29 cellular contexts compared by ENCODE assay signal in the genomic region with DNA sequence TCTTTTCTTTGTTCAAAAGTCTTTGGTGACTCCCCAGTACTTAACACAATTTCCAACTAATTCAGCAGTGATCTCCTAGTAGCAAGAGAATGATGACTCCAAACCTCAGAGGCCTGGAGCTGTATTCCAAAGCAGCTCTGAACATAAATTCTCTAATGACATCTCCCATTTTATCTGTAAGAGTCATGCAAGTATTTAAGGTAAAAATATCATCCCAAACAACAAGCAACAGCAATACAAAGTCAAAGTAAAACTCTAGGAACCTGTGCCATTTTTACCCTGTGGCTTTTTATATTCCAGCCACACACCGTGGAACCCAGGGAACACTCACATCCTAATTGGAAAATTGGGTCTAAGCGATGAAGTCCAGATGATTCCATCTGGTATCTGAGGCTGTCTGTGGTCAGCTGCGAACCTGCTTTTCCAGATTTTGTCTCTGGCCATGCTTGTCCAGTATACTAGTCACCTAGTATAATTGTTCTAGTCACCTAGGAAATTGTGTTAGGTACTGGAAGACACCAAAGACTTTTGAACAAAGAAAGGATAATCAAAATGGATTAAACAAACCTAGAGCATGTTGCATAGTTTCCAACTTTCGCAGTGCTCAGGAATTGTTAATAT.
"Had no signal": no experiment of that assay in that cellular context is flagged by ENCODE, and none has a peak within 500 bp of the region (broad histone marks: within the 10 kb centered on the region; RNA-seq: fewer than 3 reads in every experiment).

No MANE protein-coding gene starts in this region.

- H3K9me3 Mint-ChIP-seq: activated CD4-positive, alpha-beta memory T cell treated with anti-CD3 and anti-CD28 coated beads for 36 hours; activated CD4-positive, alpha-beta T cell treated with anti-CD3 and anti-CD28 coated beads, Interleukin-2, amount 10 ng/mL, durations not matched to agents 24 days and 14 days; activated naive CD8-positive, alpha-beta T cell treated with anti-CD3 and anti-CD28 coated beads, Interleukin-2, amount 50 U/mL, for 24 hours; activated T-helper 1 cell treated with anti-CD3 and anti-CD28 coated beads, Interleukin-12 subunit alpha, Interleukin-12 subunit beta, Interleukin-2, Interleukin-4 antibody, amounts not matched to agents 30 ng/mL and 10 ng/mL and 1 ng/mL, durations not matched to agents 14 hours and 24 hours and 36 hours; T-helper 1 cell treated with Interleukin-12 subunit alpha and Interleukin-12 subunit beta and Interleukin-4 antibody, amounts not matched to agents 30 μg/mL and 1 μg/mL, for 36 hours had no signal

- DNase-seq: activated CD4-positive, alpha-beta memory T cell treated with anti-CD3 and anti-CD28 coated beads for 36 hours; activated CD4-positive, alpha-beta T cell treated with anti-CD3 and anti-CD28 coated beads, Interleukin-2, amount 10 ng/mL, durations not matched to agents 24 days and 14 days; activated CD4-positive, CD25-positive, alpha-beta regulatory T cell treated with anti-CD3 and anti-CD28 coated beads, Interleukin-2, amount 50 U/mL, for 72 hours; activated CD8-positive, alpha-beta memory T cell treated with anti-CD3 and anti-CD28 coated beads, Interleukin-2, amount 50 U/mL, for 4 hours; activated effector memory CD4-positive, alpha-beta T cell treated with anti-CD3 and anti-CD28 coated beads, Interleukin-2, amount 50 U/mL, for 16 hours; activated naive CD4-positive, alpha-beta T cell treated with anti-CD3 and anti-CD28 coated beads, Interleukin-2, amount 50 U/mL, for 16 hours; activated naive CD8-positive, alpha-beta T cell treated with anti-CD3 and anti-CD28 coated beads, Interleukin-2, amount 50 U/mL, for 24 hours; activated T-cell treated with anti-CD3 and anti-CD28 coated beads, Interleukin-2, amount 50 U/mL, for 1 hour; amygdala; cerebellar nuclear complex; colonic mucosa; effector memory CD4-positive, alpha-beta T cell; head of caudate nucleus; hippocampal formation; left cardiac atrium; left ventricle myocardium superior; naive thymus-derived CD4-positive, alpha-beta T cell; retina; sigmoid colon; spleen; stimulated activated naive CD4-positive, alpha-beta T cell treated with Interleukin-2 at 50 U/mL for 16 hours; SW 1271; T1000; WERI-Rb-1 had no signal

- H3K4me1 ChIP-seq: colonic mucosa, sigmoid colon, spleen, tibial nerve had no signal

- H3K36me3 ChIP-seq: colonic mucosa, gastroesophageal sphincter, sigmoid colon, spleen, tibial nerve, WERI-Rb-1 had no signal

- H3K27ac ChIP-seq: colonic mucosa, gastroesophageal sphincter, sigmoid colon, spleen, tibial nerve, WERI-Rb-1 had no signal

- H3K4me3 ChIP-seq: colonic mucosa, gastroesophageal sphincter, sigmoid colon, spleen, tibial nerve had no signal

- ATAC-seq: activated naive CD8-positive, alpha-beta T cell treated with anti-CD3 and anti-CD28 coated beads, Interleukin-2, amount 50 U/mL, for 24 hours; naive thymus-derived CD4-positive, alpha-beta T cell had no signal

- H3K4me3 Mint-ChIP-seq: activated CD4-positive, alpha-beta memory T cell treated with anti-CD3 and anti-CD28 coated beads for 36 hours; activated CD4-positive, alpha-beta T cell treated with anti-CD3 and anti-CD28 coated beads, Interleukin-2, amount 10 ng/mL, durations not matched to agents 24 days and 14 days; activated naive CD8-positive, alpha-beta T cell treated with anti-CD3 and anti-CD28 coated beads, Interleukin-2, amount 50 U/mL, for 24 hours; activated T-helper 1 cell treated with anti-CD3 and anti-CD28 coated beads, Interleukin-12 subunit alpha, Interleukin-12 subunit beta, Interleukin-2, Interleukin-4 antibody, amounts not matched to agents 30 ng/mL and 10 ng/mL and 1 ng/mL, durations not matched to agents 14 hours and 24 hours and 36 hours; naive thymus-derived CD4-positive, alpha-beta T cell; T-helper 1 cell treated with Interleukin-12 subunit alpha and Interleukin-12 subunit beta and Interleukin-4 antibody, amounts not matched to agents 30 μg/mL and 1 μg/mL, for 36 hours had no signal

- H3K4me1 Mint-ChIP-seq: activated CD4-positive, alpha-beta T cell treated with anti-CD3 and anti-CD28 coated beads, Interleukin-2, amount 10 ng/mL, durations not matched to agents 24 days and 14 days; activated naive CD8-positive, alpha-beta T cell treated with anti-CD3 and anti-CD28 coated beads, Interleukin-2, amount 50 U/mL, for 24 hours; naive thymus-derived CD4-positive, alpha-beta T cell had no signal

- H3K27ac Mint-ChIP-seq: activated CD4-positive, alpha-beta memory T cell treated with anti-CD3 and anti-CD28 coated beads for 36 hours; activated CD4-positive, alpha-beta T cell treated with anti-CD3 and anti-CD28 coated beads, Interleukin-2, amount 10 ng/mL, durations not matched to agents 24 days and 14 days; activated naive CD8-positive, alpha-beta T cell treated with anti-CD3 and anti-CD28 coated beads, Interleukin-2, amount 50 U/mL, for 24 hours; activated T-helper 1 cell treated with anti-CD3 and anti-CD28 coated beads, Interleukin-12 subunit alpha, Interleukin-12 subunit beta, Interleukin-2, Interleukin-4 antibody, amounts not matched to agents 30 ng/mL and 10 ng/mL and 1 ng/mL, durations not matched to agents 14 hours and 24 hours and 36 hours; progenitor cell of endocrine pancreas; T-helper 1 cell treated with Interleukin-12 subunit alpha and Interleukin-12 subunit beta and Interleukin-4 antibody, amounts not matched to agents 30 μg/mL and 1 μg/mL, for 36 hours had no signal

- H3K27me3 ChIP-seq: colonic mucosa, tibial nerve had no signal

- H3K27me3 Mint-ChIP-seq: progenitor cell of endocrine pancreas had no signal

- H3K36me3 Mint-ChIP-seq: activated CD4-positive, alpha-beta memory T cell treated with anti-CD3 and anti-CD28 coated beads for 36 hours had no signal

- H3K9me3 ChIP-seq: colonic mucosa, gastroesophageal sphincter, sigmoid colon, spleen, tibial nerve had no signal
